8 cellular contexts compared by ENCODE assay signal in genomic region chr7:130365511-130366441, GRCh38. TPM values are rescaled to one million over a fixed set of nuclear protein-coding genes. Genes with fewer than 3 reads are reported as not detected.
DNase-seq lines count a peak whose midpoint lies in the region; ATAC-seq, FAIRE-seq and TF ChIP-seq lines count a peak whose summit lies in the region.

No MANE protein-coding gene starts in this region.

- peak overlapping the region; percentile 75 for H3K27ac ChIP-seq in A673 (ENCODE audit: low read depth, low read length, poor library complexity, severe bottlenecking)

- H3K36me3 ChIP-seq in A673 (ENCODE audit: insufficient read depth, low read length, poor library complexity, severe bottlenecking): no peaks in the 10 kb centered on the region

- H3K27me3 Mint-ChIP-seq in endothelial cell (ENCODE audit: unreplicated experiment): peaks cover 3% of the 10 kb centered on the region

- peaks cover 5% of the 10 kb centered on the region for H3K36me3 Mint-ChIP-seq in endothelial cell (ENCODE audit: low read depth, unreplicated experiment)

- H3K4me3 ChIP-seq in A673 (ENCODE audit: low read depth, low read length, poor library complexity, severe bottlenecking): no peak overlapping the region

- peak; percentile 78 for ATAC-seq in GM18873 (IDR thresholded peaks at IDR 0.05; ENCODE audit: low FRiP score, unreplicated experiment)

- POLR2A ChIA-PET in A673 (lab: Charles Lee; ENCODE audit: low non-redundant PET): no interaction called here

- peak; percentile 69 for DNase-seq in A673 (ENCODE audit: low spot score)
- peak; percentile 50 for DNase-seq in LoVo (ENCODE audit: low spot score)
- peak; percentile 99 for DNase-seq in SHP77 treated with DMSO at 0.1 percent for 48 hours (lab: John Stamatoyannopoulos, UW)
- no peak for DNase-seq in SKM-1 (lab: John Stamatoyannopoulos, UW; ENCODE audit: unreplicated experiment)
- DNase-seq in HUDEP-2 (lab: John Stamatoyannopoulos, UW; ENCODE audit: unreplicated experiment in 76 of 76): no peak
- DNase-seq in endothelial cell (ENCODE audit: low spot score): no peak

- peaks cover 17% of the 10 kb centered on the region for H3K4me1 ChIP-seq in A673 (ENCODE audit: insufficient read depth, low read length, poor library complexity, severe bottlenecking)

- FAIRE-seq in islet of Langerhans (lab: Jason Lieb, UNC): peak; percentile 98

- BruUV-seq in A673 (replicated peaks; lab: Mats Ljungman, UMichigan): no TSS peak

- H3K4me1 Mint-ChIP-seq in endothelial cell (ENCODE audit: unreplicated experiment): peaks cover 10% of the 10 kb centered on the region

- H3K9me3 Mint-ChIP-seq in endothelial cell (ENCODE audit: unreplicated experiment): no peaks in the 10 kb centered on the region

- no peaks in the 10 kb centered on the region for H3K9me3 ChIP-seq in A673 (ENCODE audit: low read depth, low read length, poor library complexity, severe bottlenecking)

- intact Hi-C loops in A673 (cut with micrococcal nuclease; ENCODE audit: unreplicated experiment): no loop called here

- H3K27ac Mint-ChIP-seq in endothelial cell (ENCODE audit: unreplicated experiment): no peak overlapping the region

- CTCF ChIA-PET in A673 (lab: Charles Lee): no interaction called here

- no peak for TF ChIP-seq CTCF in A673 (conservative IDR thresholded peaks at IDR 0.05; ENCODE audit: low read depth, low read length)
- TF ChIP-seq CTCF in endothelial cell (IDR thresholded peaks at IDR 0.05; ENCODE audit: unreplicated experiment): no peak

- H3K27me3 ChIP-seq in A673 (replicated peaks; ENCODE audit: insufficient read depth, low read depth, low read length, poor library complexity): no peaks in the 10 kb centered on the region

- H3K4me3 Mint-ChIP-seq in endothelial cell (ENCODE audit: unreplicated experiment): no peak overlapping the region

RNA-seq across cellular contexts. Expression of gene CPA1, which starts 14.5 kb away (rescaled TPM):
- total RNA-seq in A673 (2021) (not detected in 2 replicates), endothelial cell (ENCODE audit: unreplicated experiment) (not detected)

RNA-seq across cellular contexts. Expression of gene CPA5, which starts 21.2 kb away (rescaled TPM):
- total RNA-seq in A673 (2021) (not detected in 2 replicates), endothelial cell (ENCODE audit: unreplicated experiment) (not detected)

Comparison
In these comparisons a context has a peak if more than half of its experiments do, and no peak if none do; other contexts are left out.
1. DNase-seq: peak in A673 (single experiment), LoVo (single experiment) and SHP77 treated with DMSO at 0.1 percent for 48 hours (single experiment); none in SKM-1 (single experiment), HUDEP-2 (0 of 76) and endothelial cell (single experiment).